ENCODE assay signal across 4 cellular contexts in genomic region chr4:7704091-7704490, GRCh38.
"Had no signal": no experiment of that assay in that cellular context is flagged by ENCODE, and none has a peak within 500 bp of the region (broad histone marks: within the 10 kb centered on the region; RNA-seq: fewer than 3 reads in every experiment).

No MANE protein-coding gene starts in this region.

- H3K4me3 Mint-ChIP-seq: GM23338, H9 had no signal

- H3K9me3 Mint-ChIP-seq: GM23338, H9 had no signal

- DNase-seq: H9, HCEC 1CT, IMR-90 had no signal

- H3K27ac Mint-ChIP-seq: GM23338, H9 had no signal
